11 cellular contexts compared by ENCODE assay signal in the genomic region with DNA sequence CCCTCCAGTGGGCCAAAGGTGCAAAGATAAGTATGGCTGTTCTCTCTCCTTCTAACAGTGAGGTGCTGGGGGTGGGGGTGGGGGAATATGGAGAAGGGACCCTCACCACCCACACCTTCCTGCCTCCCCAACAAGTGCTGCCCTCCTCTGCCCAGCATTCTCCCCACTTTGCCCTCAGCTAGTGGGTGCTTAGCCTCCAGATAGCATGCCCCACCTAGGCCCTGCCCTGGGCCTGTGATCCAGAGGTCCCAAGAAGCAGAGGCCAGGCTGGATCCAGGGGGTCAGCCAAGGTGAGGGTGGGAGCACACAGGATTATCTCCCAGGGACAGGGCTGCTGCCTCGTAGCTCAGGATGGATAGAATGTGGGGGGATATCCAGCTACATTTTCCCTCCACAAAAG. TPM values are rescaled to one million over a fixed set of nuclear protein-coding genes. Genes with fewer than 3 reads are reported as not detected.
DNase-seq lines count a peak whose midpoint lies in the region; ATAC-seq, FAIRE-seq and TF ChIP-seq lines count a peak whose summit lies in the region.
"Had no signal": no experiment of that assay in that cellular context is flagged by ENCODE, and none has a peak within 500 bp of the region (broad histone marks: within the 10 kb centered on the region; RNA-seq: fewer than 3 reads in every experiment).

No MANE protein-coding gene starts in this region.

- H3K9ac ChIP-seq in Loucy (ENCODE audit: low read depth, low read length, poor library complexity, severe bottlenecking) = peak overlapping the region; percentile 87

- peaks cover 6% of the 10 kb centered on the region for H3K4me1 ChIP-seq in BE2C
- H3K4me1 ChIP-seq in Loucy (ENCODE audit: insufficient read depth, low read length, poor library complexity, severe bottlenecking) = peaks cover 40% of the 10 kb centered on the region

- H2AFZ ChIP-seq in Loucy (ENCODE audit: low read length) = no peak overlapping the region

- no peak for ATAC-seq in natural killer cell treated with Interleukin-12 subunit alpha and Interleukin-12 subunit beta and Interleukin-15 and Interleukin-18, amount 100 ng/mL, for 72 hours
- ATAC-seq in sciatic nerve = no peak
- ATAC-seq in HG03521 (IDR thresholded peaks at IDR 0.05; ENCODE audit: unreplicated experiment) = no peak

- peak overlapping the region; percentile 99 for H3K4me2 ChIP-seq in Loucy (ENCODE audit: low read depth, low read length, poor library complexity, severe bottlenecking)

- intact Hi-C loops in dorsolateral prefrontal cortex (cut with DNase I) (no loop called here), sciatic nerve (cut with DNase I) (no loop called here)

- peaks cover 9 to 12% of the 10 kb centered on the region in 2 donors for H3K4me1 Mint-ChIP-seq in natural killer cell treated with Interleukin-12 subunit alpha and Interleukin-12 subunit beta and Interleukin-15 and Interleukin-18, amount 100 ng/mL, for 72 hours (ENCODE audit: low read depth in 2 of 2)

- no peaks in the 10 kb centered on the region for H3K9me2 ChIP-seq in Loucy (replicated peaks; ENCODE audit: low read depth, low read length)

- FAIRE-seq in GM19239 (lab: Jason Lieb, UNC) = no peak

- peak overlapping the region; percentile 91 for H3K4me3 ChIP-seq in BE2C (ENCODE audit: low read depth, low read length)
- peak overlapping the region; percentile 81 for H3K4me3 ChIP-seq in Loucy (ENCODE audit: low read length, poor library complexity, severe bottlenecking)
- H3K4me3 ChIP-seq in dorsolateral prefrontal cortex = peak overlapping the region in 58 of 59 donors; percentile 52 to 99 (median 84)

- H3K4me3 Mint-ChIP-seq in natural killer cell treated with Interleukin-12 subunit alpha and Interleukin-12 subunit beta and Interleukin-15 and Interleukin-18, amount 100 ng/mL, for 72 hours = peak overlapping the region; percentile 95

- peak overlapping the region in 29 of 59 donors; percentile 6 to 97 (median 43) for H3K27ac ChIP-seq in dorsolateral prefrontal cortex

- H3F3A ChIP-seq in Loucy (ENCODE audit: low read depth) = no peaks in the 10 kb centered on the region

- no peaks in the 10 kb centered on the region for H4K20me1 ChIP-seq in Loucy (ENCODE audit: insufficient read depth, low read length, poor library complexity, severe bottlenecking)

- DNase-seq in BE2C (no peak), dorsolateral prefrontal cortex (no peak), sciatic nerve (ENCODE audit: low spot score) (no peak), GM19239 (ENCODE audit: insufficient read length, low spot score) (no peak), globus pallidus (ENCODE audit: low spot score) (no peak)
- DNase-seq in natural killer cell treated with Interleukin-12 subunit alpha and Interleukin-12 subunit beta and Interleukin-15 and Interleukin-18, amount 100 ng/mL, for 72 hours (ENCODE audit: low spot score) = no peak
- DNase-seq: SHP77 treated with DMSO at 0.1 percent for 48 hours had no signal

- H3K36me3 Mint-ChIP-seq in natural killer cell treated with Interleukin-12 subunit alpha and Interleukin-12 subunit beta and Interleukin-15 and Interleukin-18, amount 100 ng/mL, for 72 hours = no peaks in the 10 kb centered on the region

- H3K27me3 ChIP-seq in BE2C = no peaks in the 10 kb centered on the region
- no peaks in the 10 kb centered on the region for H3K27me3 ChIP-seq in Loucy (ENCODE audit: insufficient read depth, low read length, poor library complexity, severe bottlenecking)
- no peaks in the 10 kb centered on the region for H3K27me3 ChIP-seq in dorsolateral prefrontal cortex

- TF ChIP-seq CTCF in BE2C (IDR thresholded peaks at IDR 0.05; ENCODE audit: low read depth, low read length) = no peak
- TF ChIP-seq CTCF in Loucy (conservative IDR thresholded peaks at IDR 0.05; ENCODE audit: low read length) = no peak
- no peak for TF ChIP-seq CTCF in dorsolateral prefrontal cortex (IDR thresholded peaks at IDR 0.05 in 54 of 56, conservative IDR thresholded peaks at IDR 0.05 in 2 of 56; ENCODE audit: low read depth in 1 of 56, partially characterized antibody in 56 of 56)

- H3K9me3 Mint-ChIP-seq in natural killer cell treated with Interleukin-12 subunit alpha and Interleukin-12 subunit beta and Interleukin-15 and Interleukin-18, amount 100 ng/mL, for 72 hours = no peaks in the 10 kb centered on the region

- H3K27ac Mint-ChIP-seq in natural killer cell treated with Interleukin-12 subunit alpha and Interleukin-12 subunit beta and Interleukin-15 and Interleukin-18, amount 100 ng/mL, for 72 hours = no peak overlapping the region

- H3K27me3 Mint-ChIP-seq in natural killer cell treated with Interleukin-12 subunit alpha and Interleukin-12 subunit beta and Interleukin-15 and Interleukin-18, amount 100 ng/mL, for 72 hours = no peaks in the 10 kb centered on the region

- peaks cover 14% of the 10 kb centered on the region; the same call in 1 of the 2 replicates for H3K79me2 ChIP-seq in Loucy (ENCODE audit: insufficient read depth, low read length)

- H3K9me3 ChIP-seq in BE2C (no peaks in the 10 kb centered on the region), Loucy (ENCODE audit: insufficient read depth, low read depth, low read length) (no peaks in the 10 kb centered on the region)

- H3K36me3 ChIP-seq in BE2C = peaks cover 4% of the 10 kb centered on the region; the same call in 1 of the 2 replicates
- H3K36me3 ChIP-seq in Loucy (ENCODE audit: insufficient read depth, low read length) = no peaks in the 10 kb centered on the region

RNA-seq across cellular contexts. Expression of a gene that starts 1.2 kb away (rescaled TPM):
- 151 TPM for polyA plus RNA-seq in BE2C (2012; ENCODE audit: insufficient read depth, insufficient read length, low read depth)
- total RNA-seq in dorsolateral prefrontal cortex (10 to 100 TPM; 19.0 to 45.5 (median 31.1) TPM), sciatic nerve (25.7 TPM)
- 10 to 100 TPM; 29.5 to 89.2 TPM for total RNA-seq in natural killer cell treated with Interleukin-12 subunit alpha and Interleukin-12 subunit beta and Interleukin-15 and Interleukin-18, amount 100 ng/mL, for 72 hours

RNA-seq across cellular contexts. Expression of a gene that starts 14.9 kb away (rescaled TPM):
- polyA plus RNA-seq in BE2C (2012; ENCODE audit: insufficient read depth, insufficient read length, low read depth) = 0.65 TPM
- total RNA-seq in dorsolateral prefrontal cortex = 10 to 100 TPM in 3 of 120 experiments, 1 to 10 TPM in 117; 2.0 to 11.0 (median 5.3) TPM
- under 1 TPM; 0.24 to 0.36 TPM for total RNA-seq in natural killer cell treated with Interleukin-12 subunit alpha and Interleukin-12 subunit beta and Interleukin-15 and Interleukin-18, amount 100 ng/mL, for 72 hours
- not detected for total RNA-seq in sciatic nerve
- total RNA-seq: dermis blood vessel endothelial cell had no signal

RNA-seq across cellular contexts. Expression of a gene that starts 20.2 kb away (rescaled TPM):
- 181 TPM for polyA plus RNA-seq in BE2C (2012; ENCODE audit: insufficient read depth, insufficient read length, low read depth)
- 100 to 1,000 TPM in 20 of 120 experiments, 10 to 100 TPM in 100; 53.5 to 178 (median 74.0) TPM for total RNA-seq in dorsolateral prefrontal cortex
- 100 to 1,000 TPM in 1 of 2 donors, 10 to 100 TPM in 1; 75.4 to 118 TPM for total RNA-seq in natural killer cell treated with Interleukin-12 subunit alpha and Interleukin-12 subunit beta and Interleukin-15 and Interleukin-18, amount 100 ng/mL, for 72 hours
- total RNA-seq in sciatic nerve = 71.0 TPM

RNA-seq across cellular contexts. Expression of a gene that starts 29.7 kb away (rescaled TPM):
- polyA plus RNA-seq in BE2C (2012; ENCODE audit: insufficient read depth, insufficient read length, low read depth) = 87.2 TPM
- total RNA-seq in dorsolateral prefrontal cortex (10 to 100 TPM; 30.5 to 72.6 (median 46.2) TPM), sciatic nerve (55.2 TPM)
- 10 to 100 TPM; 38.9 to 84.1 TPM for total RNA-seq in natural killer cell treated with Interleukin-12 subunit alpha and Interleukin-12 subunit beta and Interleukin-15 and Interleukin-18, amount 100 ng/mL, for 72 hours

RNA-seq across cellular contexts. Expression of a gene that starts 33.9 kb away (rescaled TPM):
- 1.6 TPM for polyA plus RNA-seq in BE2C (2012; ENCODE audit: insufficient read depth, insufficient read length, low read depth)
- total RNA-seq in dorsolateral prefrontal cortex (10 to 100 TPM in 1 of 120 experiments, 1 to 10 TPM in 119; 1.5 to 11.0 (median 4.9) TPM), sciatic nerve (20.4 TPM)
- total RNA-seq in natural killer cell treated with Interleukin-12 subunit alpha and Interleukin-12 subunit beta and Interleukin-15 and Interleukin-18, amount 100 ng/mL, for 72 hours = not detected
- total RNA-seq: G401 had no signal
